Comparison of ENCODE assay signal across 14 cellular contexts in genomic region chr1:8023287-8023994, GRCh38. TPM values are rescaled to one million over a fixed set of nuclear protein-coding genes. Genes with fewer than 3 reads are reported as not detected.
DNase-seq lines count a peak whose midpoint lies in the region; ATAC-seq and TF ChIP-seq lines count a peak whose summit lies in the region.
"Had no signal": no experiment of that assay in that cellular context is flagged by ENCODE, and none has a peak within 500 bp of the region (broad histone marks: within the 10 kb centered on the region; RNA-seq: fewer than 3 reads in every experiment).

No MANE protein-coding gene starts in this region.

- H3K4me3 ChIP-seq in coronary artery, result peak overlapping the region; percentile 97
- H3K4me3 ChIP-seq in lower lobe of right lung, result peak overlapping the region; percentile 76
- peak overlapping the region; percentile 83 to 94 for H3K4me3 ChIP-seq in stomach smooth muscle (ENCODE audit: low read length in 2 of 2)
- H3K4me3 ChIP-seq: GM12878 had no signal

- H3K9me3 ChIP-seq in lower lobe of right lung (no peaks in the 10 kb centered on the region), stomach smooth muscle (ENCODE audit: control insufficient read depth in 2 of 2, low read length in 2 of 2) (no peaks in the 10 kb centered on the region)

- no peaks in the 10 kb centered on the region for H3K36me3 ChIP-seq in lower lobe of right lung
- H3K36me3 ChIP-seq in stomach smooth muscle (ENCODE audit: control insufficient read depth in 2 of 2, insufficient read depth in 2 of 2, low read length in 2 of 2), result no peaks in the 10 kb centered on the region

- H3K4me1 ChIP-seq in lower lobe of right lung (peaks cover 65% of the 10 kb centered on the region), stomach smooth muscle (ENCODE audit: control insufficient read depth, insufficient read depth, low read length) (peaks cover 30% of the 10 kb centered on the region)

- no peak for TF ChIP-seq CTCF in coronary artery (IDR thresholded peaks at IDR 0.05)
- TF ChIP-seq CTCF in lower lobe of right lung (IDR thresholded peaks at IDR 0.05), result no peak
- no peak for TF ChIP-seq CTCF in omental fat pad (IDR thresholded peaks at IDR 0.05)

- H3K9ac ChIP-seq in stomach smooth muscle (ENCODE audit: low read length in 2 of 2), result peak overlapping the region; percentile 78 to 94

- ATAC-seq in lower lobe of right lung (no peak), GM18868 (IDR thresholded peaks at IDR 0.05; ENCODE audit: unreplicated experiment) (no peak), omental fat pad (ENCODE audit: low FRiP score) (no peak)
- ATAC-seq: activated CD8-positive, alpha-beta memory T cell treated with anti-CD3 and anti-CD28 coated beads, Interleukin-2, amount 10 ng/mL, durations not matched to agents 7 days and 5 days; GM12878; stimulated activated naive CD8-positive, alpha-beta T cell treated with anti-CD3 and anti-CD28 coated beads, Interleukin-15, Interleukin-2, amounts not matched to agents 100 U/mL and 50 U/mL, for 24 hours had no signal

- peak; percentile 29 for DNase-seq in HT1080 (ENCODE audit: low read depth)
- DNase-seq in coronary artery (ENCODE audit: low spot score), result no peak
- no peak for DNase-seq in lower lobe of right lung
- DNase-seq in activated effector memory CD4-positive, alpha-beta T cell treated with Interleukin-2 at 50 U/mL for 16 hours, result no peak
- no peak for DNase-seq in omental fat pad (ENCODE audit: low spot score)
- DNase-seq in HuH-7 (ENCODE audit: low spot score), result no peak
- DNase-seq: activated CD8-positive, alpha-beta memory T cell treated with anti-CD3 and anti-CD28 coated beads, Interleukin-2, amount 10 ng/mL, durations not matched to agents 7 days and 5 days; Karpas-422; NCI-H446 treated with DMSO at 0.1 percent for 48 hours; stimulated activated CD4-positive, alpha-beta T cell treated with anti-CD3 and anti-CD28 coated beads, Interleukin-12 subunit alpha, Interleukin-12 subunit beta, amount 100 ng/mL, for 4 hours; stimulated activated naive CD8-positive, alpha-beta T cell treated with anti-CD3 and anti-CD28 coated beads, Interleukin-15, Interleukin-2, amounts not matched to agents 100 U/mL and 50 U/mL, for 24 hours had no signal

- no peaks in the 10 kb centered on the region for H3K27me3 ChIP-seq in lower lobe of right lung (ENCODE audit: low read depth)
- H3K27me3 ChIP-seq in stomach smooth muscle (ENCODE audit: control insufficient read depth in 1 of 2, insufficient read depth in 2 of 2, low read length in 2 of 2), result no peaks in the 10 kb centered on the region

- intact Hi-C loops in lower lobe of right lung (cut with DNase I), result no loop called here

- H3K27ac ChIP-seq in coronary artery, result peak overlapping the region; percentile 17 to 20
- peak overlapping the region; percentile 26 for H3K27ac ChIP-seq in lower lobe of right lung
- peak overlapping the region; percentile 56 for H3K27ac ChIP-seq in stomach smooth muscle (ENCODE audit: low read length)

RNA-seq across cellular contexts. Expression of gene ERRFI1, which starts 2.7 kb away (rescaled TPM):
- 143 and 169 TPM in 2 replicates for total RNA-seq in HT1080 (2014; rRNA removed; shearing (Covaris generic))
- 293 and 378 TPM in 2 replicates for polyA plus RNA-seq in HT1080 (2015; cell fraction: cytosol; rRNA removed)
- polyA plus RNA-seq in HT1080 (2015; cell fraction: nucleus; rRNA removed), result 266 and 294 TPM in 2 replicates
- 65.1 TPM for total RNA-seq in lower lobe of right lung
- 100 to 1,000 TPM; 108 to 313 (median 204) TPM for total RNA-seq in omental fat pad
